In genomic region chr7:128962837-128963236, GRCh38 we compare ENCODE assay signal across 12 cellular contexts. TPM values are rescaled to one million over a fixed set of nuclear protein-coding genes. Genes with fewer than 3 reads are reported as not detected.
A peak's percentile ranks its signal among the peaks of the same experiment; 100 is the strongest.
DNase-seq lines count a peak whose midpoint lies in the region; ATAC-seq lines count a peak whose summit lies in the region.
"Had no signal": no experiment of that assay in that cellular context is flagged by ENCODE, and none has a peak within 500 bp of the region (broad histone marks: within the 10 kb centered on the region; RNA-seq: fewer than 3 reads in every experiment).

No MANE protein-coding gene starts in this region.

- CTCF ChIA-PET in activated CD4-positive, alpha-beta memory T cell treated with anti-CD3 and anti-CD28 coated beads for 36 hours (lab: Charles Lee), result interaction anchor here (0.9 to 1.6 kb wide), 3 partner anchors 9 to 201 kb away, joined by 3 to 8 read pairs (median 4); no protein-coding TSS in a partner anchor
- CTCF ChIA-PET in activated CD4-positive, alpha-beta memory T cell treated with anti-CD3 and anti-CD28 coated beads, Interleukin-2, amount 10 ng/mL, durations not matched to agents 7 days and 5 days (lab: Charles Lee), result no interaction called here

- no peaks in the 10 kb centered on the region for H3K27me3 Mint-ChIP-seq in activated CD4-positive, alpha-beta memory T cell treated with anti-CD3 and anti-CD28 coated beads for 36 hours
- no peaks in the 10 kb centered on the region for H3K27me3 Mint-ChIP-seq in activated CD4-positive, alpha-beta memory T cell treated with anti-CD3 and anti-CD28 coated beads, Interleukin-2, amount 10 ng/mL, durations not matched to agents 7 days and 5 days
- no peaks in the 10 kb centered on the region for H3K27me3 Mint-ChIP-seq in stimulated activated memory B cell treated with anti-CD40 and anti-IgM and Interleukin-4, amounts not matched to agents 10 μg/mL and 1 μg/mL and 100 μg/mL, for 72 hours

- peaks cover 37% of the 10 kb centered on the region for H3K4me1 Mint-ChIP-seq in activated CD4-positive, alpha-beta memory T cell treated with anti-CD3 and anti-CD28 coated beads for 36 hours (ENCODE audit: low read depth)
- H3K4me1 Mint-ChIP-seq in activated CD4-positive, alpha-beta memory T cell treated with anti-CD3 and anti-CD28 coated beads, Interleukin-2, amount 10 ng/mL, durations not matched to agents 7 days and 5 days, result peaks cover 18% of the 10 kb centered on the region
- H3K4me1 Mint-ChIP-seq in stimulated activated memory B cell treated with anti-CD40 and anti-IgM and Interleukin-4, amounts not matched to agents 10 μg/mL and 1 μg/mL and 100 μg/mL, for 72 hours, result peaks cover 40% of the 10 kb centered on the region

- H3K4me3 Mint-ChIP-seq in activated CD4-positive, alpha-beta memory T cell treated with anti-CD3 and anti-CD28 coated beads for 36 hours, result peak overlapping the region; percentile 0
- no peak overlapping the region for H3K4me3 Mint-ChIP-seq in activated CD4-positive, alpha-beta memory T cell treated with anti-CD3 and anti-CD28 coated beads, Interleukin-2, amount 10 ng/mL, durations not matched to agents 7 days and 5 days
- peak overlapping the region; percentile 45 for H3K4me3 Mint-ChIP-seq in stimulated activated memory B cell treated with anti-CD40 and anti-IgM and Interleukin-4, amounts not matched to agents 10 μg/mL and 1 μg/mL and 100 μg/mL, for 72 hours

- H3K9me3 Mint-ChIP-seq in activated CD4-positive, alpha-beta memory T cell treated with anti-CD3 and anti-CD28 coated beads for 36 hours, result no peaks in the 10 kb centered on the region
- no peaks in the 10 kb centered on the region for H3K9me3 Mint-ChIP-seq in activated CD4-positive, alpha-beta memory T cell treated with anti-CD3 and anti-CD28 coated beads, Interleukin-2, amount 10 ng/mL, durations not matched to agents 7 days and 5 days
- peaks cover 4% of the 10 kb centered on the region for H3K9me3 Mint-ChIP-seq in stimulated activated memory B cell treated with anti-CD40 and anti-IgM and Interleukin-4, amounts not matched to agents 10 μg/mL and 1 μg/mL and 100 μg/mL, for 72 hours

- peak; percentile 30 for ATAC-seq in HG02884 (IDR thresholded peaks at IDR 0.05; ENCODE audit: unreplicated experiment)
- peak; percentile 60 for ATAC-seq in stimulated activated memory B cell treated with anti-CD40 and anti-IgM and Interleukin-4, amounts not matched to agents 10 μg/mL and 1 μg/mL and 100 μg/mL, for 72 hours
- ATAC-seq: A549 had no signal

- H3K36me3 Mint-ChIP-seq in activated CD4-positive, alpha-beta memory T cell treated with anti-CD3 and anti-CD28 coated beads for 36 hours, result peaks cover 39% of the 10 kb centered on the region
- H3K36me3 Mint-ChIP-seq in activated CD4-positive, alpha-beta memory T cell treated with anti-CD3 and anti-CD28 coated beads, Interleukin-2, amount 10 ng/mL, durations not matched to agents 7 days and 5 days (ENCODE audit: low read depth), result peaks cover 66% of the 10 kb centered on the region
- peaks cover 75% of the 10 kb centered on the region for H3K36me3 Mint-ChIP-seq in stimulated activated memory B cell treated with anti-CD40 and anti-IgM and Interleukin-4, amounts not matched to agents 10 μg/mL and 1 μg/mL and 100 μg/mL, for 72 hours

- peak overlapping the region; percentile 73 for H3K27ac Mint-ChIP-seq in activated CD4-positive, alpha-beta memory T cell treated with anti-CD3 and anti-CD28 coated beads for 36 hours
- H3K27ac Mint-ChIP-seq in activated CD4-positive, alpha-beta memory T cell treated with anti-CD3 and anti-CD28 coated beads, Interleukin-2, amount 10 ng/mL, durations not matched to agents 7 days and 5 days, result no peak overlapping the region
- H3K27ac Mint-ChIP-seq in stimulated activated memory B cell treated with anti-CD40 and anti-IgM and Interleukin-4, amounts not matched to agents 10 μg/mL and 1 μg/mL and 100 μg/mL, for 72 hours, result peak overlapping the region; percentile 94

- POLR2A ChIA-PET in activated CD4-positive, alpha-beta memory T cell treated with anti-CD3 and anti-CD28 coated beads for 36 hours (lab: Charles Lee), result interaction anchor here (0.6 to 1.8 kb wide), 4 partner anchors 15 to 1941 kb away, joined by 3 to 6 read pairs (median 4); partner anchors contain the start of gene TNPO3
- POLR2A ChIA-PET in activated CD4-positive, alpha-beta memory T cell treated with anti-CD3 and anti-CD28 coated beads, Interleukin-2, amount 10 ng/mL, durations not matched to agents 7 days and 5 days (lab: Charles Lee), result interaction anchor here (0.7 to 1.5 kb wide), 3 partner anchors 9 to 91 kb away, joined by 3 to 5 read pairs (median 5); no protein-coding TSS in a partner anchor

- intact Hi-C loops in activated CD4-positive, alpha-beta memory T cell treated with anti-CD3 and anti-CD28 coated beads for 36 hours (cut with micrococcal nuclease), result loop anchor here (1.0 to 10.0 kb wide), 8 partner anchors 9 to 224 kb away; partner anchors contain the start of genes CALU, KCP and TNPO3

- no peak for DNase-seq in activated CD4-positive, alpha-beta memory T cell treated with anti-CD3 and anti-CD28 coated beads for 36 hours
- no peak for DNase-seq in activated CD4-positive, alpha-beta memory T cell treated with anti-CD3 and anti-CD28 coated beads, Interleukin-2, amount 10 ng/mL, durations not matched to agents 7 days and 5 days
- peak; percentile 43 for DNase-seq in amniotic epithelial cell (ENCODE audit: low read depth)
- no peak for DNase-seq in stimulated activated naive CD4-positive, alpha-beta T cell (lab: John Stamatoyannopoulos, UW)
- DNase-seq in activated effector memory CD4-positive, alpha-beta T cell treated with anti-CD3 and anti-CD28 coated beads, Interleukin-2, amount 50 U/mL, for 16 hours, result no peak
- DNase-seq in NCI-H2196 (lab: John Stamatoyannopoulos, UW; ENCODE audit: unreplicated experiment), result no peak
- DNase-seq: dorsolateral prefrontal cortex, NCI-H1048 had no signal

RNA-seq across cellular contexts. Expression of gene IRF5, which starts 25.1 kb away (rescaled TPM):
- total RNA-seq in activated CD4-positive, alpha-beta memory T cell treated with anti-CD3 and anti-CD28 coated beads for 36 hours, result 10 to 100 TPM; 21.7 to 22.9 TPM
- 10 to 100 TPM; 25.5 to 28.6 TPM for total RNA-seq in activated CD4-positive, alpha-beta memory T cell treated with anti-CD3 and anti-CD28 coated beads, Interleukin-2, amount 10 ng/mL, durations not matched to agents 7 days and 5 days
- total RNA-seq: RPMI7951 had no signal

RNA-seq across cellular contexts. Expression of gene KCP, which starts 52.3 kb away (rescaled TPM):
- total RNA-seq in activated CD4-positive, alpha-beta memory T cell treated with anti-CD3 and anti-CD28 coated beads for 36 hours, result under 1 TPM; 0.05 to 0.12 TPM
- under 1 TPM; 0.20 to 0.33 TPM for total RNA-seq in activated CD4-positive, alpha-beta memory T cell treated with anti-CD3 and anti-CD28 coated beads, Interleukin-2, amount 10 ng/mL, durations not matched to agents 7 days and 5 days
- total RNA-seq: RPMI7951 had no signal
